Comparison of ENCODE assay signal across 2 cellular contexts in genomic region chr9:35112257-35113020, GRCh38.
TF ChIP-seq lines count a peak whose summit lies in the region.

No MANE protein-coding gene starts in this region.

TF ChIP-seq in SK-N-SH, 30 proteins besides CTCF, POLR2A, EP300 and RAD21:
- TF ChIP-seq USF1 (IDR thresholded peaks at IDR 0.05; ENCODE audit: borderline replicate concordance, low read depth) (no peak), FOSL2 (IDR thresholded peaks at IDR 0.05; ENCODE audit: borderline replicate concordance, low read depth) (peak; percentile 42; the same call in 1 of the 2 replicates), FOXM1 (IDR thresholded peaks at IDR 0.05; ENCODE audit: low read depth) (no peak)

TF ChIP-seq in SK-N-SH treated with all-trans-retinoic acid at 6 μM for 48 hours, 23 proteins besides CTCF, POLR2A, EP300 and RAD21 (continued from another document):
- no peak for TF ChIP-seq TSHZ2 (CRISPR knock-in tag; IDR thresholded peaks at IDR 0.05)
- no peak for TF ChIP-seq CREB5 (CRISPR knock-in tag; IDR thresholded peaks at IDR 0.05; ENCODE audit: low read depth)
- TF ChIP-seq ZNF565 (CRISPR knock-in tag; conservative IDR thresholded peaks at IDR 0.05; ENCODE audit: low read depth): no peak
- no peak for TF ChIP-seq TCF4 (CRISPR knock-in tag; IDR thresholded peaks at IDR 0.05; ENCODE audit: borderline replicate concordance)
- no peak for TF ChIP-seq SNAI2 (CRISPR knock-in tag; IDR thresholded peaks at IDR 0.05)
